In the genomic region with DNA sequence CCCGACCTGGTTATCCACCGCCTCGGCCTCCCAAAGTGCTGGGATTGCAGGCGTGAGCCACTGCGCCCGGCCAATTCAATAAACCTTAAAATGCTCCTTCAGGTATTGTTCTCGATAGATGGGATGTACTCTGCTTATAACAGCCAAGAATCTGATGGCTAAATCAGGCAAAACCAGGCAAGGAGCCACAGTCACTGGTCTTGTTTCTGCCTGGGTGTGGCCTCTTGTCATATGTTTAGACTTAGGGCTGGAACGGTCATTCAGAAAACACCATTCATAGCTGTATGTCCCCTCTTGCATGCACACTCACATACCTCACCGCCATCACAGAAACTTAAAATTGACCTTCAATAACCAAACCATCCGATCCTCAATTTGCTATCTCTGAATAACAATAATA, we compare ENCODE assay signal across 24 cellular contexts. TPM values are rescaled to one million over a fixed set of nuclear protein-coding genes. Genes with fewer than 3 reads are reported as not detected.
"Had no signal": no experiment of that assay in that cellular context is flagged by ENCODE, and none has a peak within 500 bp of the region (broad histone marks: within the 10 kb centered on the region; RNA-seq: fewer than 3 reads in every experiment).

No MANE protein-coding gene starts in this region.

- H3K27me3 ChIP-seq: ascending aorta, SJCRH30 had no signal

- H3K36me3 ChIP-seq: ascending aorta, SJCRH30 had no signal

- ATAC-seq: activated naive CD8-positive, alpha-beta T cell treated with anti-CD3 and anti-CD28 coated beads, Interleukin-2, amount 50 U/mL, for 24 hours; activated T-cell treated with anti-CD3 and anti-CD28 coated beads, Interleukin-2, amount 50 U/mL, for 4 hours; PC-3 had no signal

- H3K9me3 ChIP-seq: ascending aorta, SJCRH30, SK-N-SH had no signal

- H3K9me2 ChIP-seq: SK-N-SH had no signal

- H3K9ac ChIP-seq: SK-N-SH had no signal

- DNase-seq: activated CD4-positive, alpha-beta memory T cell treated with anti-CD3 and anti-CD28 coated beads for 36 hours; activated CD4-positive, alpha-beta T cell treated with anti-CD3 and anti-CD28 coated beads, Interleukin-2, amount 10 ng/mL, durations not matched to agents 7 days and 5 days; activated CD4-positive, CD25-positive, alpha-beta regulatory T cell; activated CD8-positive, alpha-beta memory T cell treated with anti-CD3 and anti-CD28 coated beads for 24 hours; activated effector memory CD4-positive, alpha-beta T cell treated with anti-CD3 and anti-CD28 coated beads, Interleukin-2, amount 50 U/mL, for 16 hours; activated naive CD4-positive, alpha-beta T cell treated with Interleukin-2 at 50 U/mL for 16 hours; activated naive CD8-positive, alpha-beta T cell treated with anti-CD3 and anti-CD28 coated beads, Interleukin-2, amount 50 U/mL, for 24 hours; activated T-cell treated with anti-CD3 and anti-CD28 coated beads, Interleukin-2, amount 50 U/mL, for 4 hours; amniotic stem cell; Kasumi-1; KBM-7; NCI-H1048; NCI-H146; NCI-H187 treated with DMSO at 0.1 percent for 48 hours; NCI-H2081 treated with DMSO at 0.1 percent for 48 hours; NCI-H446; NCI-H524; PC-3; SJCRH30; SK-N-SH; T-helper 1 cell had no signal

- H3K4me3 ChIP-seq: ascending aorta, SJCRH30 had no signal

- H3K4me2 ChIP-seq: SK-N-SH had no signal

- H3K4me1 ChIP-seq: SJCRH30 had no signal

- H3K27ac ChIP-seq: ascending aorta, SJCRH30, VCaP had no signal

RNA-seq across cellular contexts. Expression of gene DNAI1, which starts 8.0 kb away (rescaled TPM):
- total RNA-seq: activated CD4-positive, alpha-beta T cell treated with anti-CD3 and anti-CD28 coated beads, Interleukin-2, amount 10 ng/mL, durations not matched to agents 7 days and 5 days; activated T-cell treated with anti-CD3 and anti-CD28 coated beads, Interleukin-2, amount 50 U/mL, for 4 hours; ascending aorta; PC-3; T-helper 2 cell treated with Interferon-gamma antibody and Interleukin-4, amounts not matched to agents 100 ng/mL and 5 ng/mL, for 36 hours had no signal
